Comparison of ENCODE assay signal across 1 cellular context in genomic region chr3:131402391-131403039, GRCh38.
TF ChIP-seq lines count a peak whose summit lies in the region.

No MANE protein-coding gene starts in this region.

TF ChIP-seq in GM12878, 131 proteins besides CTCF, POLR2A, EP300 and RAD21:
- TF ChIP-seq BHLHE40 (IDR thresholded peaks at IDR 0.05; ENCODE audit: borderline replicate concordance in 1 of 2, low read depth in 2 of 2, low read length in 1 of 2) (no peak), SKIL (IDR thresholded peaks at IDR 0.05; ENCODE audit: low read depth, poor library complexity, severe bottlenecking) (no peak), NR2C1 (IDR thresholded peaks at IDR 0.05) (no peak), PKNOX1 (IDR thresholded peaks at IDR 0.05) (no peak), REST (IDR thresholded peaks at IDR 0.05; ENCODE audit: low read depth, low read length) (no peak), SPI1 (IDR thresholded peaks at IDR 0.05; ENCODE audit: borderline replicate concordance, insufficient read depth, low read depth, low read length) (peak; percentile 60; the same call in 1 of the 2 replicates), RELA (IDR thresholded peaks at IDR 0.05; ENCODE audit: borderline replicate concordance, partially characterized antibody) (no peak)
